In genomic region chr1:95067069-95067468, GRCh38 we compare ENCODE assay signal across 1 cellular context.
A peak's percentile ranks its signal among the peaks of the same experiment; 100 is the strongest.
TF ChIP-seq lines count a peak whose summit lies in the region.

No MANE protein-coding gene starts in this region.

TF ChIP-seq in HepG2, 621 proteins besides CTCF, POLR2A, EP300 and RAD21 (continued from another document):
- TF ChIP-seq, protein P1, sequence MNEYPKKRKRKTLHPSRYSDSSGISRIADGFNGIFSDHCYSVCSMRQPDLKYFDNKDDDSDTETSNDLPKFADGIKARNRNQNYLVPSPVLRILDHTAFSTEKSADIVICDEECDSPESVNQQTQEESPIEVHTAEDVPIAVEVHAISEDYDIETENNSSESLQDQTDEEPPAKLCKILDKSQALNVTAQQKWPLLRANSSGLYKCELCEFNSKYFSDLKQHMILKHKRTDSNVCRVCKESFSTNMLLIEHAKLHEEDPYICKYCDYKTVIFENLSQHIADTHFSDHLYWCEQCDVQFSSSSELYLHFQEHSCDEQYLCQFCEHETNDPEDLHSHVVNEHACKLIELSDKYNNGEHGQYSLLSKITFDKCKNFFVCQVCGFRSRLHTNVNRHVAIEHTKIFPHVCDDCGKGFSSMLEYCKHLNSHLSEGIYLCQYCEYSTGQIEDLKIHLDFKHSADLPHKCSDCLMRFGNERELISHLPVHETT (CRISPR knock-in tag; conservative IDR thresholded peaks at IDR 0.05): no peak
- TF ChIP-seq TBX2 (CRISPR knock-in tag; IDR thresholded peaks at IDR 0.05; ENCODE audit: borderline replicate concordance) (peak; percentile 43; the same call in 1 of the 2 replicates), ARID5B (CRISPR knock-in tag; IDR thresholded peaks at IDR 0.05) (peak; percentile 98), ZNF891 (CRISPR knock-in tag; IDR thresholded peaks at IDR 0.05) (no peak), MED1 (CRISPR knock-in tag; IDR thresholded peaks at IDR 0.05) (peak; percentile 95), ZNF350 (CRISPR knock-in tag; IDR thresholded peaks at IDR 0.05; ENCODE audit: borderline replicate concordance, low read depth) (no peak), FOXA3 (CRISPR knock-in tag; IDR thresholded peaks at IDR 0.05) (peak; percentile 88), FOSL2 (CRISPR knock-in tag; IDR thresholded peaks at IDR 0.05) (peak; percentile 59), SKI (IDR thresholded peaks at IDR 0.05; ENCODE audit: partially characterized antibody) (peak; percentile 37), ZNF143 (CRISPR knock-in tag; IDR thresholded peaks at IDR 0.05) (no peak), ZNF253 (CRISPR knock-in tag; IDR thresholded peaks at IDR 0.05; ENCODE audit: borderline replicate concordance) (no peak), IKZF5 (CRISPR knock-in tag; IDR thresholded peaks at IDR 0.05) (peak; percentile 83; the same call in 1 of the 2 replicates), TEF (CRISPR knock-in tag; IDR thresholded peaks at IDR 0.05) (peak; percentile 91), ZBTB44 (CRISPR knock-in tag; IDR thresholded peaks at IDR 0.05) (no peak), ZNF703 (CRISPR knock-in tag; IDR thresholded peaks at IDR 0.05; ENCODE audit: borderline replicate concordance) (no peak)
- TF ChIP-seq, protein P2, sequence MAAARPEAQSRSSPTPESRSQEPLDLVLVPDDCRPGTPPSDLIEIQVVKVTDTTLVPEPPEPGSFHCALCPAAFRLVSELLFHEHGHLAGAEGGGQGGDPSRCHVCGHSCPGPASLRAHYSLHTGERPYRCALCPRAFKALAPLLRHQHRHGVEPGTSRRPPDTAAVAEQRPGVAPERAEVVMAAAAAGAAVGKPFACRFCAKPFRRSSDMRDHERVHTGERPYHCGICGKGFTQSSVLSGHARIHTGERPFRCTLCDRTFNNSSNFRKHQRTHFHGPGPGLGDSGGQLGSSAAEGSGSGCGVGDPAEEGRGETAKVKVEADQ (CRISPR knock-in tag; IDR thresholded peaks at IDR 0.05; ENCODE audit: borderline replicate concordance): no peak
- TF ChIP-seq, protein P3, sequence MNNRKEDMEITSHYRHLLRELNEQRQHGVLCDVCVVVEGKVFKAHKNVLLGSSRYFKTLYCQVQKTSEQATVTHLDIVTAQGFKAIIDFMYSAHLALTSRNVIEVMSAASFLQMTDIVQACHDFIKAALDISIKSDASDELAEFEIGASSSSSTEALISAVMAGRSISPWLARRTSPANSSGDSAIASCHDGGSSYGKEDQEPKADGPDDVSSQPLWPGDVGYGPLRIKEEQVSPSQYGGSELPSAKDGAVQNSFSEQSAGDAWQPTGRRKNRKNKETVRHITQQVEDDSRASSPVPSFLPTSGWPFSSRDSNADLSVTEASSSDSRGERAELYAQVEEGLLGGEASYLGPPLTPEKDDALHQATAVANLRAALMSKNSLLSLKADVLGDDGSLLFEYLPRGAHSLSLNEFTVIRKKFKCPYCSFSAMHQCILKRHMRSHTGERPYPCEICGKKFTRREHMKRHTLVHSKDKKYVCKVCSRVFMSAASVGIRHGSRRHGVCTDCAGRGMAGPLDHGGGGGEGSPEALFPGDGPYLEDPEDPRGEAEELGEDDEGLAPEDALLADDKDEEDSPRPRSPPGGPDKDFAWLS (CRISPR knock-in tag; IDR thresholded peaks at IDR 0.05; ENCODE audit: borderline replicate concordance): no peak
